ENCODE assay signal across 11 cellular contexts in the genomic region with DNA sequence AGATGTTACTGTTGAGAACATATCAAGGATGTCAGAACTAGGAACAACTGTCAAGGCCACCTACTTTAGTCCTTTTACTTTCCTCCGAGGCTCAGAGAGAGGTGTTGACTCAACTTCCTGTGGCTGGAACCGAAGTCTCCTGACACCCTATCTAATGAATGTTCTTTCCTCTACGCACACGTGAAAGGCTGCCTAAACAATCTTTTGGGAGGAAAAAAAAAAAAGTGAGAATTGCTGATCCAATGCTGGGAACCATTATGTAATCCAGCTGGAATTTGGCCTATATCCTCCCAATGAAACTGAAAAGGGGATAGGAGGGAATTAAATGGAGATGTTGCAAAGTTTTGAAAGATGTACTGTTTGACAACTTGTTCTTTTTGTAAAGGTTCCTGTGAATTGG. TPM values are rescaled to one million over a fixed set of nuclear protein-coding genes. Genes with fewer than 3 reads are reported as not detected.
A peak's percentile ranks its signal among the peaks of the same experiment; 100 is the strongest.
DNase-seq lines count a peak whose midpoint lies in the region; ATAC-seq, FAIRE-seq and TF ChIP-seq lines count a peak whose summit lies in the region.
"Had no signal": no experiment of that assay in that cellular context is flagged by ENCODE, and none has a peak within 500 bp of the region (broad histone marks: within the 10 kb centered on the region; RNA-seq: fewer than 3 reads in every experiment).

No MANE protein-coding gene starts in this region.

- no peaks in the 10 kb centered on the region for H3K36me3 Mint-ChIP-seq in CD14-positive monocyte

- H3K4me1 ChIP-seq in psoas muscle, result no peaks in the 10 kb centered on the region
- no peaks in the 10 kb centered on the region for H3K4me1 ChIP-seq in small intestine (ENCODE audit: control insufficient read depth in 2 of 2, insufficient read depth in 1 of 2, low read depth in 1 of 2, low read length in 1 of 2)
- peaks cover 21% of the 10 kb centered on the region; the same call in 1 of the 2 replicates for H3K4me1 ChIP-seq in PC-9 (replicated peaks; ENCODE audit: insufficient read depth)

- H3K27ac Mint-ChIP-seq in CD14-positive monocyte, result peak overlapping the region in 1 of 7 donors; percentile 78

- WGBS in psoas muscle, 3 donors, result 41 to 64% (median 43%) methylated on average over 4 of the region's 4 CpGs
- WGBS in small intestine, 3 donors, result 29 to 62% (median 55%) methylated on average over 4 of the region's 4 CpGs

- intact Hi-C loops in psoas muscle (cut with DNase I) (loop anchor here in 1 of 2 donors (5.0 kb wide), 1 partner anchor 97 kb away; no protein-coding TSS in a partner anchor), CD14-positive monocyte (cut with micrococcal nuclease) (no loop called here), PC-9 (cut with micrococcal nuclease; ENCODE audit: unreplicated experiment) (no loop called here)

- no peak overlapping the region for H3K4me3 Mint-ChIP-seq in CD14-positive monocyte

- peaks cover 0 to 1% (median 0%) of the 10 kb centered on the region in 7 donors for H3K9me3 Mint-ChIP-seq in CD14-positive monocyte

- peaks cover 6% of the 10 kb centered on the region for H3K4me1 Mint-ChIP-seq in CD14-positive monocyte

- FAIRE-seq in small intestine (lab: Jason Lieb, UNC), result no peak

- H3F3A ChIP-seq in PC-9 (ENCODE audit: insufficient read depth, low read depth), result no peaks in the 10 kb centered on the region

- TF ChIP-seq CTCF in epithelial cell of esophagus (IDR thresholded peaks at IDR 0.05; ENCODE audit: insufficient read depth, low read depth, low read length, missing control alignments) (no peak), psoas muscle (IDR thresholded peaks at IDR 0.05) (no peak), CD14-positive monocyte (IDR thresholded peaks at IDR 0.05) (no peak), PC-9 (conservative IDR thresholded peaks at IDR 0.05) (no peak)

- no peaks in the 10 kb centered on the region for H3K79me2 ChIP-seq in PC-9 (ENCODE audit: low read depth)

- peaks cover 0 to 9% (median 1%) of the 10 kb centered on the region in 3 donors for H3K27me3 Mint-ChIP-seq in CD14-positive monocyte (ENCODE audit: low read depth in 3 of 3)

- no peaks in the 10 kb centered on the region for H4K20me1 ChIP-seq in PC-9 (ENCODE audit: insufficient read depth)

- BruUV-seq in PC-9 (replicated peaks; lab: Mats Ljungman, UMichigan), result no TSS peak

- peak overlapping the region; percentile 55 for H3K27ac ChIP-seq in psoas muscle
- H3K27ac ChIP-seq in small intestine (ENCODE audit: low read depth in 1 of 2, low read length in 1 of 2), result peak overlapping the region in 1 of 2 donors; percentile 67
- H3K27ac ChIP-seq in PC-9, result no peak overlapping the region
- H3K27ac ChIP-seq: VCaP had no signal

- no peaks in the 10 kb centered on the region for H3K27me3 ChIP-seq in psoas muscle (ENCODE audit: insufficient read depth in 3 of 3, low read length in 2 of 3)
- no peaks in the 10 kb centered on the region for H3K27me3 ChIP-seq in small intestine (ENCODE audit: control insufficient read depth in 2 of 2, insufficient read depth in 2 of 2, low read length in 2 of 2)
- H3K27me3 ChIP-seq in PC-9 (ENCODE audit: insufficient read depth, low read depth), result no peaks in the 10 kb centered on the region

- H2AFZ ChIP-seq in PC-9, result no peak overlapping the region

- H3K4me2 ChIP-seq in PC-9, result no peak overlapping the region

- no peaks in the 10 kb centered on the region for H3K9me2 ChIP-seq in PC-9 (ENCODE audit: insufficient read depth)

- H3K9me3 ChIP-seq in psoas muscle, result no peaks in the 10 kb centered on the region
- no peaks in the 10 kb centered on the region for H3K9me3 ChIP-seq in small intestine (ENCODE audit: control insufficient read depth, low read depth)
- no peaks in the 10 kb centered on the region for H3K9me3 ChIP-seq in PC-9 (ENCODE audit: insufficient read depth, low read depth)

- no peak overlapping the region for H3K4me3 ChIP-seq in epithelial cell of esophagus (ENCODE audit: low read length)
- no peak overlapping the region for H3K4me3 ChIP-seq in psoas muscle
- H3K4me3 ChIP-seq in small intestine (ENCODE audit: low read depth in 1 of 2, low read length in 2 of 2), result no peak overlapping the region
- H3K4me3 ChIP-seq in PC-9, result no peak overlapping the region

- POLR2A ChIA-PET in PC-9 (lab: Charles Lee; ENCODE audit: unreplicated experiment), result no interaction called here

- H3K36me3 ChIP-seq in psoas muscle (ENCODE audit: insufficient read depth in 1 of 2, low read depth in 1 of 2), result no peaks in the 10 kb centered on the region
- no peaks in the 10 kb centered on the region for H3K36me3 ChIP-seq in small intestine (ENCODE audit: control insufficient read depth in 2 of 2, insufficient read depth in 2 of 2, low read length in 2 of 2)
- H3K36me3 ChIP-seq in PC-9 (ENCODE audit: low read depth), result no peaks in the 10 kb centered on the region

- CTCF ChIA-PET in PC-9 (lab: Charles Lee), result no interaction called here

- ATAC-seq in psoas muscle, result no peak

- DNase-seq in Daoy (ENCODE audit: low read depth) (peak; percentile 58), SW 1271 (lab: John Stamatoyannopoulos, UW) (peak; percentile 31 to 53), epithelial cell of esophagus (ENCODE audit: low read depth) (peak; percentile 52), psoas muscle (no peak), CD1c-positive myeloid dendritic cell (ENCODE audit: extremely low spot score) (no peak), CD14-positive monocyte (ENCODE audit: low spot score) (no peak), small intestine (no peak), PC-9 (no peak)
- DNase-seq: NCI-H446 treated with DMSO at 0.1 percent for 48 hours; stimulated activated CD4-positive, alpha-beta T cell treated with anti-CD3 and anti-CD28 coated beads, Interleukin-1b, Interleukin-23, amount 100 ng/mL, for 48 hours had no signal

RNA-seq across cellular contexts. Expression of a gene that starts 8.3 kb away (rescaled TPM):
- 14.1 and 17.7 TPM in 2 replicates for total RNA-seq in Daoy (2014; rRNA removed; shearing (Covaris generic))
- total RNA-seq in psoas muscle, result 10 to 100 TPM in 3 of 4 donors, 1 to 10 TPM in 1; 7.6 to 14.8 (median 10.6) TPM
- 1 to 10 TPM; 4.6 to 8.0 (median 6.2) TPM for polyA plus RNA-seq in psoas muscle
- polyA plus RNA-seq in CD14-positive monocyte, result 1 to 10 TPM; 1.8 to 3.4 TPM
- polyA plus RNA-seq in small intestine, result 1 to 10 TPM in 1 of 3 donors, under 1 TPM in 1, not detected in 1; 0.81 to 2.7 TPM
- total RNA-seq in PC-9 (2021), result 14.6 and 19.0 TPM in 2 replicates

RNA-seq across cellular contexts. Expression of a gene that starts 41.2 kb away (rescaled TPM):
- total RNA-seq in Daoy (2014; rRNA removed; shearing (Covaris generic)), result not detected in 2 replicates
- under 1 TPM in 3 of 4 donors, not detected in 1; 0.05 to 0.12 (median 0.06) TPM for total RNA-seq in psoas muscle
- polyA plus RNA-seq in psoas muscle, result not detected
- polyA plus RNA-seq in CD14-positive monocyte, result not detected
- polyA plus RNA-seq in small intestine, result under 1 TPM; 0.43 to 0.81 (median 0.45) TPM
- total RNA-seq in PC-9 (2021), result not detected in 2 replicates

Comparison
In these comparisons a context has a peak if more than half of its experiments do, and no peak if none do; other contexts are left out.
1. DNase-seq: peak in Daoy (single experiment), SW 1271 (2 of 2) and epithelial cell of esophagus (single experiment); none in psoas muscle (0 of 2), CD1c-positive myeloid dendritic cell (single experiment), CD14-positive monocyte (single experiment), small intestine (single experiment) and PC-9 (0 of 2).